Comparison of ENCODE assay signal across 8 cellular contexts in the genomic region with DNA sequence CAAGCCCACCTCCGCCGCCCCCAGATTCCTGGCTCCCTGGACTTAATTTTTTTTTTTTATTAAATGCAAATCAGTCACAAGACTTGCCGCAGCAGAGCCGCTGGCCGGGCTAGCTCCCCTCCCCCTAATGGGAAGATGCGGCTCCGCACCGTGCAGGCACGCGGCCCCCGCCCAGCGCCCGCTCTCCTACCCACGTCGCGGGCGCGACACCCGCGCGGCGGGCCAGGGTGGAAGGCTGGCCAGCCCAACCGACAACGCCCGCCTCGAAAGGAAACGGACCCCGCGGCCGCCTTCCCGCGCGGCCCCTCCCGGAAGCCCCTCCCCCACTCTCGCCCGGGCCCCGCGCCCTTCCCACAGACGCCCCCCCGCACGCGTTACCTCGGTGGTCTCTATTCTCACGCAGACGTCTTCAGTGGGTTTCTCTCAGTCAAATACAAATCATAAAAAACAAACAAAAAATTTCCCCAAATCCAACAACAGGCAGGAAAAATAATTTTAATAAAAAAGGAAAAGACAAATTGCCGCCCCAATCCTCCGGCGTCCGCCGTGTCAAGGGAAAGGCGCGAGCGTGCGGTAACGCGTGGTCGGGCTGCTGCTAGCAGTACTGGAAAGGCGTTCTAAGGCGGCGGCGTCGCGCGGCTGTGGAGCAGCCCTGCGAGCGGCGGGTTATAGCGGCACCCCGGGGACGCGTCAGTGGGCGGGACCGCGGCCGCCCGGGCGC. TPM values are rescaled to one million over a fixed set of nuclear protein-coding genes. Genes with fewer than 3 reads are reported as not detected.
A peak's percentile ranks its signal among the peaks of the same experiment; 100 is the strongest.
DNase-seq lines count a peak whose midpoint lies in the region; ATAC-seq, FAIRE-seq and TF ChIP-seq lines count a peak whose summit lies in the region.

A gene (minus strand): TSS at position 643 of the 721 bp plus-strand sequence. CDS start 1,480 bp downstream, outside the sequence.

- H3K36me3 Mint-ChIP-seq in T-helper 17 cell (ENCODE audit: low read depth) = peaks cover 2% of the 10 kb centered on the region

- H3K4me3 ChIP-seq in GM12875 (ENCODE audit: low read depth, low read length) (peak within 1 kb of the TSS; percentile 78), prostate gland (peak within 1 kb of the TSS; percentile 97 to 98)

- under 1% methylated on average over 77 of the region's 77 CpGs for WGBS in prostate gland

- TF ChIP-seq POLR2A in prostate gland (IDR thresholded peaks at IDR 0.05) = peak; percentile 97

- no peaks in the 10 kb centered on the region for H3K9me3 ChIP-seq in T-helper 17 cell (ENCODE audit: control insufficient read depth, low read length, poor library complexity, severe bottlenecking)
- H3K9me3 ChIP-seq in prostate gland = no peaks in the 10 kb centered on the region

- TF ChIP-seq CTCF in GM12875 (IDR thresholded peaks at IDR 0.05; ENCODE audit: borderline replicate concordance, insufficient read depth, low read depth, low read length) (no peak), prostate gland (IDR thresholded peaks at IDR 0.05) (peak in 2 of 4 experiments; percentile 12 to 14)

- intact Hi-C loops in left cardiac atrium (cut with DNase I) (loop anchor here (5.0 to 10.0 kb wide), 4 partner anchors 185 to 380 kb away; a partner anchor contains a TSS), prostate gland (cut with DNase I) (loop anchor here (2.0 to 5.0 kb wide), 3 partner anchors 289 to 645 kb away; a partner anchor contains a TSS)

- peaks cover 0 to 4% of the 10 kb centered on the region in 2 donors for H3K36me3 ChIP-seq in prostate gland

- H3K4me1 ChIP-seq in prostate gland (replicated peaks) = peaks cover 5% of the 10 kb centered on the region

- H3K27me3 ChIP-seq in prostate gland (replicated peaks; ENCODE audit: insufficient read depth) = no peaks in the 10 kb centered on the region

- FAIRE-seq in urothelium cell line (lab: Jason Lieb, UNC) = no peak

- DNase-seq in NCI-H1105 (lab: John Stamatoyannopoulos, UW) (peak; percentile 90), T-helper 17 cell (peak; percentile 96 to 98 (median 97)), amniotic stem cell (lab: John Stamatoyannopoulos, UW) (peak; percentile 87), left cardiac atrium (peak; percentile 98), prostate gland (ENCODE audit: low spot score) (peak; percentile 98), urothelium cell line (ENCODE audit: low spot score) (peak; percentile 97)

- H3K27ac Mint-ChIP-seq in T-helper 17 cell = peak within 1 kb of the TSS; percentile 99

- H3K27me3 Mint-ChIP-seq in T-helper 17 cell = no peaks in the 10 kb centered on the region

- ATAC-seq in HG02588 (IDR thresholded peaks at IDR 0.05; ENCODE audit: unreplicated experiment) = peak; percentile 84
- peak; percentile 90 for ATAC-seq in T-helper 17 cell
- peak; percentile 94 to 96 for ATAC-seq in left cardiac atrium

- H3K4me3 Mint-ChIP-seq in T-helper 17 cell = peak within 1 kb of the TSS; percentile 93

- peaks cover 45% of the 10 kb centered on the region for H3K4me1 Mint-ChIP-seq in T-helper 17 cell

- H3K27ac ChIP-seq in prostate gland = peak within 1 kb of the TSS; percentile 98 to 99

RNA-seq across cellular contexts. Expression of the gene that starts here (rescaled TPM):
- total RNA-seq in T-helper 17 cell (100 to 1,000 TPM; 124 to 173 TPM), left cardiac atrium (100 to 1,000 TPM; 122 to 202 TPM), prostate gland (100 to 1,000 TPM; 116 to 264 TPM)

Comparison
In these comparisons a context has a peak if more than half of its experiments do, and no peak if none do; other contexts are left out.
1. Peak in every context shown above with its lines: DNase-seq, ATAC-seq, H3K4me3 ChIP-seq and H3K27ac ChIP-seq.